ENCODE assay signal across 1 cellular context in the genomic region with DNA sequence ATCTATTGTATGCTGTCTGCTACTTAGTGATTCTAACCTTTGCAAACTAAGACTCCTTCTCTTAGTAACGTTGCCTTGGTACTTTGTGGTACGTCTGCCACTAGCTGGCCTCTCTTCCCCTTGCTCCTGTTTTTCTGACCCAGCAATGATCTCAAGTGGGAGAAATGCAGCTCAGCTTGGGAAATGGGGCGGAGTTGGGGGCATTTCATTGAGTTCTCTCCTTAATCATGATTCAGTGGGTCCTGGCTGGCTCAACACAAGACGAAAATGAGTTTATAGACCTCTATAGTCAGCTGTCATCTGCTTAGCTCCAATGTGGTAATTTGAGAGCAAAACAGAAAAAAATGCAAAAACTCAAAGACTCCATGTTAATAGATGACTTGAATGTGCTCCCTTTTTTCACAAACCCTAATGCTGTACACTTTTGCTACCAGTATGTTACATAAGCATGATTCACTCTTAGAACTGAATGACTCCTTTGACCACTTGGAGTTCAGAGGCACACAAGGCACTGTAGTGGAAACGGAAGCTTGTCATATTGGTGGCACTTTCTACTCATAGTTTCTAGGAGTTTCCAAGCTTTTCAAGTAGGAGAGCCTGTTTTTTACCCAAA.
TF ChIP-seq lines count a peak whose summit lies in the region.

No MANE protein-coding gene starts in this region.

TF ChIP-seq in HepG2, 621 proteins besides CTCF, POLR2A, EP300 and RAD21 (continued from another document and continues in another):
- no peak for TF ChIP-seq NCOA5 (CRISPR knock-in tag; IDR thresholded peaks at IDR 0.05)
- peak; percentile 31; the same call in 1 of the 2 replicates for TF ChIP-seq MIER3 (CRISPR knock-in tag; IDR thresholded peaks at IDR 0.05; ENCODE audit: borderline replicate concordance)
- TF ChIP-seq ZNF317 (CRISPR knock-in tag; IDR thresholded peaks at IDR 0.05) = peak; percentile 52; the same call in 1 of the 2 replicates
- TF ChIP-seq ELF3 (CRISPR knock-in tag; IDR thresholded peaks at IDR 0.05) = peak; percentile 65
- TF ChIP-seq BCL6 (CRISPR knock-in tag; IDR thresholded peaks at IDR 0.05) = peak; percentile 56
- peak; percentile 82 for TF ChIP-seq HMG20A (CRISPR knock-in tag; IDR thresholded peaks at IDR 0.05; ENCODE audit: borderline replicate concordance)
- no peak for TF ChIP-seq RNF219 (CRISPR knock-in tag; IDR thresholded peaks at IDR 0.05)
- no peak for TF ChIP-seq ZNF326 (CRISPR knock-in tag; IDR thresholded peaks at IDR 0.05; ENCODE audit: borderline replicate concordance)
- no peak for TF ChIP-seq ZNF800 (CRISPR knock-in tag; IDR thresholded peaks at IDR 0.05)
- no peak for TF ChIP-seq REXO4 (CRISPR knock-in tag; IDR thresholded peaks at IDR 0.05; ENCODE audit: borderline replicate concordance)
- peak; percentile 59; the same call in 1 of the 2 replicates for TF ChIP-seq ZNF292 (CRISPR knock-in tag; IDR thresholded peaks at IDR 0.05; ENCODE audit: borderline replicate concordance, low read depth)
- TF ChIP-seq ZNF44 (CRISPR knock-in tag; IDR thresholded peaks at IDR 0.05) = no peak
- no peak for TF ChIP-seq ZNF354B (CRISPR knock-in tag; IDR thresholded peaks at IDR 0.05)
- TF ChIP-seq FOXA3 (CRISPR knock-in tag; IDR thresholded peaks at IDR 0.05) = peak; percentile 47
- TF ChIP-seq, protein P1, sequence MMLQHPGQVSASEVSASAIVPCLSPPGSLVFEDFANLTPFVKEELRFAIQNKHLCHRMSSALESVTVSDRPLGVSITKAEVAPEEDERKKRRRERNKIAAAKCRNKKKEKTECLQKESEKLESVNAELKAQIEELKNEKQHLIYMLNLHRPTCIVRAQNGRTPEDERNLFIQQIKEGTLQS (CRISPR knock-in tag; IDR thresholded peaks at IDR 0.05) = peak; percentile 40; the same call in 1 of the 2 replicates
- peak; percentile 46; the same call in 1 of the 2 replicates for TF ChIP-seq JUND (CRISPR knock-in tag; IDR thresholded peaks at IDR 0.05)
- TF ChIP-seq RXRB (CRISPR knock-in tag; IDR thresholded peaks at IDR 0.05; ENCODE audit: borderline replicate concordance) = peak; percentile 36; the same call in 1 of the 2 replicates
- TF ChIP-seq ZNF431 (CRISPR knock-in tag; IDR thresholded peaks at IDR 0.05; ENCODE audit: borderline replicate concordance, low read depth) = no peak
- no peak for TF ChIP-seq NR2F6 (IDR thresholded peaks at IDR 0.05)
- TF ChIP-seq NR2F6 (CRISPR knock-in tag; IDR thresholded peaks at IDR 0.05) = peak; percentile 57; the same call in 1 of the 2 replicates
- TF ChIP-seq ZHX1 (CRISPR knock-in tag; IDR thresholded peaks at IDR 0.05; ENCODE audit: low read depth) = no peak
- 0 out of 2 replicates have a peak, but pooled peaks have one; percentile 31 for TF ChIP-seq ZNF792 (CRISPR knock-in tag; IDR thresholded peaks at IDR 0.05)
- TF ChIP-seq, protein P2, sequence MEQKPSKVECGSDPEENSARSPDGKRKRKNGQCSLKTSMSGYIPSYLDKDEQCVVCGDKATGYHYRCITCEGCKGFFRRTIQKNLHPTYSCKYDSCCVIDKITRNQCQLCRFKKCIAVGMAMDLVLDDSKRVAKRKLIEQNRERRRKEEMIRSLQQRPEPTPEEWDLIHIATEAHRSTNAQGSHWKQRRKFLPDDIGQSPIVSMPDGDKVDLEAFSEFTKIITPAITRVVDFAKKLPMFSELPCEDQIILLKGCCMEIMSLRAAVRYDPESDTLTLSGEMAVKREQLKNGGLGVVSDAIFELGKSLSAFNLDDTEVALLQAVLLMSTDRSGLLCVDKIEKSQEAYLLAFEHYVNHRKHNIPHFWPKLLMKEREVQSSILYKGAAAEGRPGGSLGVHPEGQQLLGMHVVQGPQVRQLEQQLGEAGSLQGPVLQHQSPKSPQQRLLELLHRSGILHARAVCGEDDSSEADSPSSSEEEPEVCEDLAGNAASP (CRISPR knock-in tag; IDR thresholded peaks at IDR 0.05; ENCODE audit: borderline replicate concordance) = no peak
- TF ChIP-seq, protein P3, sequence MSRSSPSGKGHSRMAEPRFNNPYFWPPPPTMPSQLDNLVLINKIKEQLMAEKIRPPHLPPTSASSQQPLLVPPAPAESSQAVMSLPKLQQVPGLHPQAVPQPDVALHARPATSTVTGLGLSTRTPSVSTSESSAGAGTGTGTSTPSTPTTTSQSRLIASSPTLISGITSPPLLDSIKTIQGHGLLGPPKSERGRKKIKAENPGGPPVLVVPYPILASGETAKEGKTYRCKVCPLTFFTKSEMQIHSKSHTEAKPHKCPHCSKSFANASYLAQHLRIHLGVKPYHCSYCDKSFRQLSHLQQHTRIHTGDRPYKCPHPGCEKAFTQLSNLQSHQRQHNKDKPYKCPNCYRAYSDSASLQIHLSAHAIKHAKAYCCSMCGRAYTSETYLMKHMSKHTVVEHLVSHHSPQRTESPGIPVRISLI (CRISPR knock-in tag; IDR thresholded peaks at IDR 0.05; ENCODE audit: borderline replicate concordance) = 0 out of 2 replicates have a peak, but pooled peaks have one; percentile 24
- TF ChIP-seq PRMT3 (CRISPR knock-in tag; IDR thresholded peaks at IDR 0.05; ENCODE audit: borderline replicate concordance, low read depth) = no peak
- TF ChIP-seq NPAS2 (CRISPR knock-in tag; IDR thresholded peaks at IDR 0.05; ENCODE audit: borderline replicate concordance) = no peak
- TF ChIP-seq ZKSCAN5 (CRISPR knock-in tag; IDR thresholded peaks at IDR 0.05) = no peak
- TF ChIP-seq, protein P4, sequence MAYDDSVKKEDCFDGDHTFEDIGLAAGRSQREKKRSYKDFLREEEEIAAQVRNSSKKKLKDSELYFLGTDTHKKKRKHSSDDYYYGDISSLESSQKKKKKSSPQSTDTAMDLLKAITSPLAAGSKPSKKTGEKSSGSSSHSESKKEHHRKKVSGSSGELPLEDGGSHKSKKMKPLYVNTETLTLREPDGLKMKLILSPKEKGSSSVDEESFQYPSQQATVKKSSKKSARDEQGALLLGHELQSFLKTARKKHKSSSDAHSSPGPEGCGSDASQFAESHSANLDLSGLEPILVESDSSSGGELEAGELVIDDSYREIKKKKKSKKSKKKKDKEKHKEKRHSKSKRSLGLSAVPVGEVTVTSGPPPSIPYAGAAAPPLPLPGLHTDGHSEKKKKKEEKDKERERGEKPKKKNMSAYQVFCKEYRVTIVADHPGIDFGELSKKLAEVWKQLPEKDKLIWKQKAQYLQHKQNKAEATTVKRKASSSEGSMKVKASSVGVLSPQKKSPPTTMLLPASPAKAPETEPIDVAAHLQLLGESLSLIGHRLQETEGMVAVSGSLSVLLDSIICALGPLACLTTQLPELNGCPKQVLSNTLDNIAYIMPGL (CRISPR knock-in tag; IDR thresholded peaks at IDR 0.05; ENCODE audit: borderline replicate concordance in 1 of 2, low read depth in 1 of 2) = no peak
- no peak for TF ChIP-seq HMG20B (CRISPR knock-in tag; conservative IDR thresholded peaks at IDR 0.05)
- TF ChIP-seq SRSF1 (optimal IDR thresholded peaks at IDR 0.05; ENCODE audit: low read depth, low read length) = no peak
- no peak for TF ChIP-seq DNMT3B (CRISPR knock-in tag; conservative IDR thresholded peaks at IDR 0.05)
- TF ChIP-seq TCF12 (IDR thresholded peaks at IDR 0.05) = no peak
- no peak for TF ChIP-seq TCF12 (CRISPR knock-in tag; IDR thresholded peaks at IDR 0.05)
- TF ChIP-seq ZNF282 (IDR thresholded peaks at IDR 0.05; ENCODE audit: partially characterized antibody) = no peak
- TF ChIP-seq ZNF280B (CRISPR knock-in tag; IDR thresholded peaks at IDR 0.05; ENCODE audit: borderline replicate concordance) = no peak
- 0 out of 2 replicates have a peak, but pooled peaks have one; percentile 34 for TF ChIP-seq MIXL1 (CRISPR knock-in tag; IDR thresholded peaks at IDR 0.05)
- TF ChIP-seq SAFB2 (CRISPR knock-in tag; IDR thresholded peaks at IDR 0.05; ENCODE audit: borderline replicate concordance, low read depth) = no peak
- no peak for TF ChIP-seq NONO (IDR thresholded peaks at IDR 0.05)
- no peak for TF ChIP-seq NONO (CRISPR knock-in tag; conservative IDR thresholded peaks at IDR 0.05)
- TF ChIP-seq SP2 (CRISPR knock-in tag; IDR thresholded peaks at IDR 0.05) = no peak
- peak; percentile 31; the same call in 1 of the 2 replicates for TF ChIP-seq ZNF331 (CRISPR knock-in tag; IDR thresholded peaks at IDR 0.05)
- TF ChIP-seq CREM (IDR thresholded peaks at IDR 0.05) = no peak
- no peak for TF ChIP-seq CREM (CRISPR knock-in tag; IDR thresholded peaks at IDR 0.05)
- no peak for TF ChIP-seq MTF1 (CRISPR knock-in tag; IDR thresholded peaks at IDR 0.05)
- TF ChIP-seq ZNF678 (CRISPR knock-in tag; IDR thresholded peaks at IDR 0.05) = no peak
- 0 out of 2 replicates have a peak, but pooled peaks have one; percentile 39 for TF ChIP-seq MIER2 (CRISPR knock-in tag; IDR thresholded peaks at IDR 0.05)
- no peak for TF ChIP-seq SNAPC5 (CRISPR knock-in tag; IDR thresholded peaks at IDR 0.05; ENCODE audit: borderline replicate concordance)
- TF ChIP-seq KAT8 (CRISPR knock-in tag; IDR thresholded peaks at IDR 0.05) = peak; percentile 52; the same call in 1 of the 2 replicates
- TF ChIP-seq PHF5A (CRISPR knock-in tag; IDR thresholded peaks at IDR 0.05; ENCODE audit: low read depth, unreplicated experiment) = no peak
- TF ChIP-seq GABPA (IDR thresholded peaks at IDR 0.05; ENCODE audit: low read depth, low read length) = no peak
- peak; percentile 62; the same call in 1 of the 2 replicates for TF ChIP-seq GABPA (CRISPR knock-in tag; IDR thresholded peaks at IDR 0.05; ENCODE audit: low read depth)
- no peak for TF ChIP-seq MTA1 (CRISPR knock-in tag; IDR thresholded peaks at IDR 0.05; ENCODE audit: borderline replicate concordance)
- no peak for TF ChIP-seq ZFY (CRISPR knock-in tag; IDR thresholded peaks at IDR 0.05)
- TF ChIP-seq ETV6 (CRISPR knock-in tag; conservative IDR thresholded peaks at IDR 0.05) = no peak
- TF ChIP-seq NR2F2 (IDR thresholded peaks at IDR 0.05; ENCODE audit: borderline replicate concordance, low read depth) = no peak
